ENCODE assay signal across 8 cellular contexts in genomic region chr9:91433180-91433579, GRCh38. TPM values are rescaled to one million over a fixed set of nuclear protein-coding genes. Genes with fewer than 3 reads are reported as not detected.
DNase-seq lines count a peak whose midpoint lies in the region; ATAC-seq and TF ChIP-seq lines count a peak whose summit lies in the region.

No MANE protein-coding gene starts in this region.

- H3K27me3 Mint-ChIP-seq in CD4-positive, alpha-beta T cell: peaks cover 17% of the 10 kb centered on the region
- no peaks in the 10 kb centered on the region for H3K27me3 Mint-ChIP-seq in endothelial cell (ENCODE audit: unreplicated experiment)

- POLR2A ChIA-PET in CD4-positive, alpha-beta T cell (lab: Charles Lee): interaction anchor here (0.6 kb wide), 1 partner anchor 10 kb away, joined by 4 read pairs; the partner anchor contains the start of gene NFIL3

- no peaks in the 10 kb centered on the region for H3K9me3 ChIP-seq in CD4-positive, alpha-beta T cell (ENCODE audit: control insufficient read depth, low read length)

- peak; percentile 48 for ATAC-seq in CD4-positive, alpha-beta T cell (ENCODE audit: poor library complexity)
- ATAC-seq in sciatic nerve (peak; percentile 78), GM21360 (IDR thresholded peaks at IDR 0.05; ENCODE audit: unreplicated experiment) (no peak)

- no peak overlapping the region for H3K4me3 Mint-ChIP-seq in CD4-positive, alpha-beta T cell
- no peak overlapping the region for H3K4me3 Mint-ChIP-seq in endothelial cell (ENCODE audit: unreplicated experiment)

- H3K4me3 ChIP-seq in HFF-Myc (replicated peaks; ENCODE audit: low read depth, low read length): no peak overlapping the region

- H3K27ac ChIP-seq in CD4-positive, alpha-beta T cell (ENCODE audit: low read depth, low read length): no peak overlapping the region

- H3K9me3 Mint-ChIP-seq in CD4-positive, alpha-beta T cell: no peaks in the 10 kb centered on the region
- H3K9me3 Mint-ChIP-seq in endothelial cell (ENCODE audit: unreplicated experiment): no peaks in the 10 kb centered on the region

- no peak overlapping the region for H3K27ac Mint-ChIP-seq in CD4-positive, alpha-beta T cell
- H3K27ac Mint-ChIP-seq in endothelial cell (ENCODE audit: unreplicated experiment): no peak overlapping the region

- intact Hi-C loops in CD4-positive, alpha-beta T cell (cut with DNase I, micrococcal nuclease): no loop called here
- intact Hi-C loops in sciatic nerve (cut with DNase I): loop anchor here (10.0 kb wide), 1 partner anchor 518 kb away; no protein-coding TSS in a partner anchor

- H3K27me3 ChIP-seq in CD4-positive, alpha-beta T cell (ENCODE audit: control insufficient read depth, insufficient read depth, low read length): no peaks in the 10 kb centered on the region

- TF ChIP-seq CTCF in CD4-positive, alpha-beta T cell (IDR thresholded peaks at IDR 0.05): peak; percentile 10
- TF ChIP-seq CTCF in HFF-Myc (IDR thresholded peaks at IDR 0.05; ENCODE audit: low read depth, low read length, missing control alignments) (peak; percentile 47), endothelial cell (IDR thresholded peaks at IDR 0.05; ENCODE audit: unreplicated experiment) (no peak)

- DNase-seq in CD4-positive, alpha-beta T cell: no peak
- DNase-seq in HFF-Myc (ENCODE audit: extremely low read depth, low read depth) (peak; percentile 75), T1000 (lab: John Stamatoyannopoulos, UW) (peak; percentile 46), fibroblast of the conjunctiva (ENCODE audit: low read depth) (peak; percentile 87), sciatic nerve (ENCODE audit: low spot score) (no peak), endothelial cell (ENCODE audit: low spot score) (no peak)
- no peak for DNase-seq in activated naive CD4-positive, alpha-beta T cell (lab: John Stamatoyannopoulos, UW)

- CTCF ChIA-PET in CD4-positive, alpha-beta T cell (lab: Charles Lee): interaction anchor here (1.6 kb wide), 2 partner anchors 9 to 518 kb away, joined by 4 to 6 read pairs; no protein-coding TSS in a partner anchor

- H3K4me1 Mint-ChIP-seq in CD4-positive, alpha-beta T cell (ENCODE audit: low read depth): no peaks in the 10 kb centered on the region
- peaks cover 3% of the 10 kb centered on the region for H3K4me1 Mint-ChIP-seq in endothelial cell (ENCODE audit: unreplicated experiment)

- no peaks in the 10 kb centered on the region for H3K36me3 Mint-ChIP-seq in CD4-positive, alpha-beta T cell (ENCODE audit: low read depth)
- no peaks in the 10 kb centered on the region for H3K36me3 Mint-ChIP-seq in endothelial cell (ENCODE audit: low read depth, unreplicated experiment)

RNA-seq across cellular contexts. Expression of gene NFIL3, which starts 9.5 kb away (rescaled TPM):
- total RNA-seq in CD4-positive, alpha-beta T cell: 10 to 100 TPM; 31.0 to 32.4 TPM
- total RNA-seq in sciatic nerve: 57.8 TPM
- 9.6 TPM for total RNA-seq in endothelial cell (ENCODE audit: unreplicated experiment)

Comparison
In these comparisons a context has a peak if more than half of its experiments do, and no peak if none do; other contexts are left out.
1. DNase-seq: peak in HFF-Myc (single experiment), T1000 (single experiment) and fibroblast of the conjunctiva (single experiment); none in CD4-positive, alpha-beta T cell (0 of 10), sciatic nerve (single experiment), endothelial cell (single experiment) and activated naive CD4-positive, alpha-beta T cell (0 of 4).